ENCODE assay signal across 8 cellular contexts in genomic region chr10:11782793-11783557, GRCh38. TPM values are rescaled to one million over a fixed set of nuclear protein-coding genes. Genes with fewer than 3 reads are reported as not detected.
DNase-seq lines count a peak whose midpoint lies in the region; ATAC-seq, FAIRE-seq and TF ChIP-seq lines count a peak whose summit lies in the region.

No MANE protein-coding gene starts in this region.

- peak; percentile 28 for FAIRE-seq in H1 (lab: Jason Lieb, UNC)

- no peak overlapping the region for H2BK20ac ChIP-seq in H1 (ENCODE audit: low read length)

- no peak overlapping the region for H3K18ac ChIP-seq in H1 (ENCODE audit: extremely low read depth, low read length)

- H2BK120ac ChIP-seq in H1 (replicated peaks; ENCODE audit: low read depth, low read length) = no peak overlapping the region

- H2BK12ac ChIP-seq in H1 (ENCODE audit: low read depth, low read length) = 0 out of 2 replicates have a peak overlapping the region, but pooled peaks have one; percentile 9

- no peak overlapping the region for H4K5ac ChIP-seq in H1 (ENCODE audit: insufficient read length, low read depth, low read length)

- no peaks in the 10 kb centered on the region for H3K9me2 ChIP-seq in PC-3 (replicated peaks; ENCODE audit: low read length)

- H3K27ac ChIP-seq in PC-3 (ENCODE audit: low read length) = no peak overlapping the region
- no peak overlapping the region for H3K27ac ChIP-seq in H1 (ENCODE audit: low read depth, low read length)

- no peak overlapping the region for H3K23ac ChIP-seq in H1 (ENCODE audit: insufficient read length)

- no peaks in the 10 kb centered on the region for H3K23me2 ChIP-seq in H1 (ENCODE audit: low read depth, low read length)

- H3K56ac ChIP-seq in H1 (replicated peaks; ENCODE audit: insufficient read length, low read depth, low read length) = no peak overlapping the region

- TF ChIP-seq CTCF in PC-3 (conservative IDR thresholded peaks at IDR 0.05; ENCODE audit: low read depth, low read length) (peak; percentile 64), H1 (IDR thresholded peaks at IDR 0.05; ENCODE audit: control extremely low read depth in 1 of 3, insufficient read depth in 1 of 3, low read depth in 1 of 3, low read length in 3 of 3) (peak in 2 of 3 experiments; percentile 41 to 54; a peak in 2 of 4 replicates)

- no peak overlapping the region for H2AK5ac ChIP-seq in H1 (ENCODE audit: low read depth, low read length)

- H3K79me2 ChIP-seq in PC-3 (ENCODE audit: low read length) (no peaks in the 10 kb centered on the region), H1 (ENCODE audit: control insufficient read depth in 1 of 2, insufficient read depth in 2 of 2, low read length in 2 of 2) (no peaks in the 10 kb centered on the region)

- H3K36me3 ChIP-seq in PC-3 (ENCODE audit: low read depth, low read length) (no peaks in the 10 kb centered on the region; the same call in 1 of the 2 replicates), H1 (ENCODE audit: control insufficient read depth in 2 of 4, insufficient read depth in 4 of 4, low read length in 3 of 4) (no peaks in the 10 kb centered on the region)

- H3K14ac ChIP-seq in H1 (ENCODE audit: insufficient read length) = no peak overlapping the region

- H3K9me3 ChIP-seq in PC-3 (ENCODE audit: low read length) = no peaks in the 10 kb centered on the region
- H3K9me3 ChIP-seq in H1 (ENCODE audit: insufficient read depth in 2 of 2, low read depth in 1 of 2, low read length in 1 of 2) = no peaks in the 10 kb centered on the region; a peak in 1 of 4 replicates

- intact Hi-C loops in PC-3 (cut with micrococcal nuclease) = loop anchor here (1.0 to 5.0 kb wide), 2 partner anchors 34 to 203 kb away; no protein-coding TSS in a partner anchor

- in situ Hi-C loops in ACHN (cut with HindIII; ENCODE audit: low pct_ligation_motif_present, low pct_unique_long_range_greater_than_20kb, low sequenced_read_pairs) = no loop called here

- 0 out of 2 replicates have a peak overlapping the region, but pooled peaks have one; percentile 6 for H3K4me2 ChIP-seq in PC-3 (ENCODE audit: low read length)
- H3K4me2 ChIP-seq in H1 (ENCODE audit: insufficient read depth in 1 of 2, low read depth in 2 of 2, low read length in 2 of 2) = no peak overlapping the region

- no peaks in the 10 kb centered on the region for H4K20me1 ChIP-seq in PC-3 (ENCODE audit: low read length)
- H4K20me1 ChIP-seq in H1 (replicated peaks in 1 of 2; ENCODE audit: control insufficient read depth in 1 of 2, insufficient read depth in 2 of 2, low read length in 2 of 2) = no peaks in the 10 kb centered on the region

- H3F3A ChIP-seq in PC-3 (ENCODE audit: low read length, unreplicated experiment) = no peaks in the 10 kb centered on the region

- H3K4me1 ChIP-seq in PC-3 (ENCODE audit: insufficient read depth, low read length) (no peaks in the 10 kb centered on the region), H1 (replicated peaks in 1 of 4; ENCODE audit: control insufficient read depth in 3 of 4, insufficient read depth in 4 of 4, low read length in 3 of 4) (no peaks in the 10 kb centered on the region)

- CTCF ChIA-PET in PC-3 (lab: Charles Lee) (interaction anchor here (0.6 to 1.9 kb wide), 9 partner anchors 11 to 286 kb away, joined by 3 to 10 read pairs (median 4); partner anchors contain the start of gene PROSER2), H1 (lab: Charles Lee; ENCODE audit: partially characterized antibody) (interaction anchor here (0.6 to 3.6 kb wide), 53 partner anchors 8 to 414 kb away, joined by 3 to 40 read pairs (median 5); partner anchors contain the start of genes ECHDC3 and PROSER2)

- no peak for TF ChIP-seq EP300 in H1 (IDR thresholded peaks at IDR 0.05; ENCODE audit: borderline replicate concordance in 1 of 2, low read depth in 2 of 2, low read length in 2 of 2)

- no peak overlapping the region for H2BK15ac ChIP-seq in H1 (ENCODE audit: low read length)

- H4K91ac ChIP-seq in H1 (replicated peaks; ENCODE audit: insufficient read length, low read length) = no peak overlapping the region

- H3K27me3 ChIP-seq in PC-3 (ENCODE audit: low read length) (no peaks in the 10 kb centered on the region), H1 (replicated peaks in 1 of 4; ENCODE audit: control insufficient read depth in 3 of 4, extremely low read depth in 1 of 4, insufficient read depth in 3 of 4, low read length in 3 of 4) (no peaks in the 10 kb centered on the region)

- H4K8ac ChIP-seq in H1 (ENCODE audit: extremely low read depth, insufficient read depth, low read length) = no peak overlapping the region

- POLR2A ChIA-PET in PC-3 (lab: Charles Lee; ENCODE audit: unreplicated experiment) (interaction anchor here (1.3 kb wide), 1 partner anchor 11 kb away, joined by 5 read pairs; no protein-coding TSS in a partner anchor), H1 (lab: Charles Lee; ENCODE audit: partially characterized antibody) (interaction anchor here (0.8 kb wide), 1 partner anchor 98 kb away, joined by 3 read pairs; no protein-coding TSS in a partner anchor)

- no peak overlapping the region for H3K4ac ChIP-seq in H1 (replicated peaks; ENCODE audit: insufficient read length, low read depth, low read length)

- no TSS peak for BruUV-seq in PC-3 (replicated peaks; lab: Mats Ljungman, UMichigan)

- no peak overlapping the region for H3K9ac ChIP-seq in PC-3 (ENCODE audit: low read length)
- H3K9ac ChIP-seq in H1 (replicated peaks in 1 of 4; ENCODE audit: extremely low read depth in 1 of 4, low read depth in 3 of 4, low read length in 3 of 4) = no peak overlapping the region

- H2BK5ac ChIP-seq in H1 (ENCODE audit: low read depth, low read length) = no peak overlapping the region

- H2AFZ ChIP-seq in PC-3 (ENCODE audit: low read length) = 0 out of 2 replicates have a peak overlapping the region, but pooled peaks have one; percentile 28
- no peak overlapping the region for H2AFZ ChIP-seq in H1 (ENCODE audit: low read length)

- TF ChIP-seq RAD21 in H1 (IDR thresholded peaks at IDR 0.05 in 1 of 2, conservative IDR thresholded peaks at IDR 0.05 in 1 of 2; ENCODE audit: low read depth in 2 of 2, low read length in 2 of 2) = peak; percentile 60 to 62

- H3K4me3 ChIP-seq in PC-3 (ENCODE audit: low read length) (no peak overlapping the region), H1 (ENCODE audit: extremely low read depth in 1 of 4, insufficient read depth in 2 of 4, low read depth in 3 of 4, low read length in 4 of 4) (no peak overlapping the region)

- WGBS in H1 (ENCODE audit: extremely low coverage in 1 of 2, insufficient coverage in 1 of 2, insufficient read length in 1 of 2, insufficient replicate concordance in 2 of 2, low coverage in 1 of 2, low lambda C conversion rate in 2 of 2, missing lambda C conversion rate in 1 of 2), 2 experiments = 81% methylated on average over 18 of the region's 18 CpGs; no CpG with 5 or more reads in 1 of the 2 experiments

- no peak for TF ChIP-seq POLR2A in H1 (IDR thresholded peaks at IDR 0.05; ENCODE audit: control extremely low read depth in 1 of 2, low read depth in 2 of 2, low read length in 2 of 2)

- H3K79me1 ChIP-seq in H1 (ENCODE audit: low read depth, low read length) = no peaks in the 10 kb centered on the region

- DNase-seq in ACHN (peak; percentile 62), GM03348 (ENCODE audit: low spot score) (peak; percentile 74), PC-3 (peak; percentile 82), H1 (ENCODE audit: low read depth in 1 of 2, low spot score in 2 of 2) (peak in 1 of 2 experiments; percentile 48), myocyte (ENCODE audit: low read depth) (peak; percentile 72), GOT3 (lab: John Stamatoyannopoulos, UW) (no peak)
- no peak for DNase-seq in stimulated activated CD4-positive, alpha-beta T cell treated with anti-CD3 and anti-CD28 coated beads, Interleukin-4, amount 100 ng/mL, for 4 hours

- ATAC-seq in HG03378 (IDR thresholded peaks at IDR 0.05; ENCODE audit: unreplicated experiment) = peak; percentile 75
- peak; percentile 67 for ATAC-seq in PC-3

TF ChIP-seq in H1, 55 proteins besides CTCF, POLR2A, EP300 and RAD21:
- no peak for TF ChIP-seq TAF7 (optimal IDR thresholded peaks at IDR 0.05; ENCODE audit: borderline replicate concordance, low read depth, low read length)
- peak; percentile 62; the same call in 1 of the 2 replicates for TF ChIP-seq CEBPB (IDR thresholded peaks at IDR 0.05; ENCODE audit: low read depth, low read length)

RNA-seq across cellular contexts. Expression of gene PROSER2, which starts 40.2 kb away (rescaled TPM):
- total RNA-seq in PC-3 (2014; rRNA removed) (52.5 and 66.0 TPM in 2 replicates), myocyte (10.1 and 15.0 TPM in 2 replicates)
- total RNA-seq in H1 (2021; fragmentation: NEBNext Ultra II Directional; extraction: Animal tissue kit (Norgen Biotek cat#: 25700)) = 11.6 and 13.7 TPM in 2 replicates
- polyA plus RNA-seq in H1 (2011; rRNA removed) = 3.9 and 6.5 TPM in 2 replicates
- polyA plus RNA-seq in H1 (2011; cell fraction: cytosol; rRNA removed) = 4.2 TPM
- polyA plus RNA-seq in H1 (2011; cell fraction: nucleus; rRNA removed) = 5.3 TPM
- 5.9 to 7.9 TPM (median 7.2 TPM) in 4 replicates for polyA plus RNA-seq in H1 (2012, experiment 1 of 2)
- polyA plus RNA-seq in H1 (2012, experiment 2 of 2) = 6.4 TPM
- 4.6 TPM for polyA plus RNA-seq in H1 (2013, experiment 1 of 2)
- 4.6 TPM for polyA plus RNA-seq in H1 (2013, experiment 2 of 2)
- polyA minus RNA-seq in H1 (2011; rRNA and poly(A)+ RNA removed) = 3.7 and 5.5 TPM in 2 replicates
- 3.1 TPM for polyA minus RNA-seq in H1 (2011; cell fraction: cytosol; rRNA and poly(A)+ RNA removed)
- 4.1 TPM for polyA minus RNA-seq in H1 (2011; cell fraction: nucleus; rRNA and poly(A)+ RNA removed)
- 7.6 TPM for polyA plus RNA-seq in myocyte (2012)

RNA-seq across cellular contexts. Expression of gene ECHDC3, which starts 40.8 kb away (rescaled TPM):
- not detected in 2 replicates for total RNA-seq in PC-3 (2014; rRNA removed)
- total RNA-seq in H1 (2021; fragmentation: NEBNext Ultra II Directional; extraction: Animal tissue kit (Norgen Biotek cat#: 25700)) = 19.9 and 20.1 TPM in 2 replicates
- 15.6 and 19.1 TPM in 2 replicates for polyA plus RNA-seq in H1 (2011; rRNA removed)
- polyA plus RNA-seq in H1 (2011; cell fraction: cytosol; rRNA removed) = 18.1 TPM
- 18.7 TPM for polyA plus RNA-seq in H1 (2011; cell fraction: nucleus; rRNA removed)
- 8.2 to 11.5 TPM (median 10.6 TPM) in 4 replicates for polyA plus RNA-seq in H1 (2012, experiment 1 of 2)
- 9.6 TPM for polyA plus RNA-seq in H1 (2012, experiment 2 of 2)
- 13.1 TPM for polyA plus RNA-seq in H1 (2013, experiment 1 of 2)
- polyA plus RNA-seq in H1 (2013, experiment 2 of 2) = 11.3 TPM
- polyA minus RNA-seq in H1 (2011; rRNA and poly(A)+ RNA removed) = 12.3 and 13.7 TPM in 2 replicates
- polyA minus RNA-seq in H1 (2011; cell fraction: cytosol; rRNA and poly(A)+ RNA removed) = 5.9 TPM
- polyA minus RNA-seq in H1 (2011; cell fraction: nucleus; rRNA and poly(A)+ RNA removed) = 11.9 TPM
- 1.3 and 2.4 TPM in 2 replicates for total RNA-seq in myocyte
- polyA plus RNA-seq in myocyte (2012) = 0.74 TPM

Comparison
In these comparisons a context has a peak if more than half of its experiments do, and no peak if none do; other contexts are left out.
1. DNase-seq: peak in ACHN (single experiment), GM03348 (single experiment), PC-3 (single experiment) and myocyte (single experiment); none in GOT3 (single experiment) and stimulated activated CD4-positive, alpha-beta T cell treated with anti-CD3 and anti-CD28 coated beads, Interleukin-4, amount 100 ng/mL, for 4 hours (0 of 2).